In the genomic region with DNA sequence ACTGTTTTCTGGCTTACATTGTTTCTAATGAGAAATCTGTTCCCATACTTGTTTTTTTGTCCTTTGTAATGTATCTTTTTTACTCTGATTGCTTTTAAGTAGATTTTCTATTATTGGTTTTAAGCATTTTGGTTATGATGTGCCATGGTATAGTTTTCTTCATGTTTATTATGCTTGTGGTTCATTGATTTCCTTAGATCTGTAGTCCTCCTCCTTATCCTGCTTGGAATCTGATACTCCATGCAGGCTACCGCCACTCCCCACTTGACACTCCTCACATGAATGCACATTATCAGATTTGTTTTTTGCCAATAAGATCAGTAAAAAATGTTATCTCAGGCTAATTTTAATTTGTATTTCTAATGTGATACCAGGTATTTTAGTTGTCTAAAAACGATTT, we compare ENCODE assay signal across 17 cellular contexts.
"Had no signal": no experiment of that assay in that cellular context is flagged by ENCODE, and none has a peak within 500 bp of the region (broad histone marks: within the 10 kb centered on the region; RNA-seq: fewer than 3 reads in every experiment).

No MANE protein-coding gene starts in this region.

- H3K27ac Mint-ChIP-seq: natural killer cell treated with Interleukin-12 subunit alpha and Interleukin-12 subunit beta and Interleukin-15 and Interleukin-18, amount 100 ng/mL, for 72 hours had no signal

- DNase-seq: activated CD4-positive, alpha-beta T cell treated with anti-CD3 and anti-CD28 coated beads for 1 hour; activated effector memory CD4-positive, alpha-beta T cell treated with anti-CD3 and anti-CD28 coated beads, Interleukin-2, amount 50 U/mL, for 16 hours; activated naive CD4-positive, alpha-beta T cell treated with anti-CD3 and anti-CD28 coated beads, Interleukin-2, amount 10 ng/mL, durations not matched to agents 7 days and 5 days; activated T-cell treated with anti-CD3 and anti-CD28 coated beads, Interleukin-2, amount 50 U/mL, for 48 hours; anterior cingulate cortex; body of pancreas; heart left ventricle; pancreas; right cardiac atrium; stimulated activated CD4-positive, alpha-beta T cell treated with anti-CD3 and anti-CD28 coated beads, Interleukin-12 subunit alpha, Interleukin-12 subunit beta, amount 100 ng/mL, for 4 hours; stimulated activated CD4-positive, alpha-beta T cell treated with anti-CD3 and anti-CD28 coated beads, Interleukin-4, amount 100 ng/mL, for 4 hours; stimulated activated naive CD8-positive, alpha-beta T cell treated with anti-CD3 and anti-CD28 coated beads, Interleukin-15, Interleukin-2, amounts not matched to agents 100 U/mL and 50 U/mL, for 24 hours; upper lobe of left lung had no signal

- H3K27ac ChIP-seq: body of pancreas, epithelial cell of prostate, heart left ventricle, neutrophil, pancreas, upper lobe of left lung, VCaP had no signal

- H3K36me3 Mint-ChIP-seq: activated naive CD4-positive, alpha-beta T cell treated with anti-CD3 and anti-CD28 coated beads, Interleukin-2, amount 10 ng/mL, durations not matched to agents 7 days and 5 days; natural killer cell treated with Interleukin-12 subunit alpha and Interleukin-12 subunit beta and Interleukin-15 and Interleukin-18, amount 100 ng/mL, for 72 hours had no signal

- H3K9me3 ChIP-seq: body of pancreas, heart left ventricle, neutrophil, pancreas, upper lobe of left lung had no signal

- H3K4me1 ChIP-seq: body of pancreas, heart left ventricle, pancreas, upper lobe of left lung had no signal

- H3K27me3 Mint-ChIP-seq: activated naive CD4-positive, alpha-beta T cell treated with anti-CD3 and anti-CD28 coated beads, Interleukin-2, amount 10 ng/mL, durations not matched to agents 7 days and 5 days; natural killer cell treated with Interleukin-12 subunit alpha and Interleukin-12 subunit beta and Interleukin-15 and Interleukin-18, amount 100 ng/mL, for 72 hours had no signal

- H3K27me3 ChIP-seq: body of pancreas, heart left ventricle, neutrophil, pancreas, upper lobe of left lung had no signal

- H3K36me3 ChIP-seq: neutrophil, pancreas had no signal

- H3K4me3 ChIP-seq: body of pancreas, heart left ventricle, pancreas, upper lobe of left lung had no signal

- H3K4me3 Mint-ChIP-seq: activated naive CD4-positive, alpha-beta T cell treated with anti-CD3 and anti-CD28 coated beads, Interleukin-2, amount 10 ng/mL, durations not matched to agents 7 days and 5 days; natural killer cell treated with Interleukin-12 subunit alpha and Interleukin-12 subunit beta and Interleukin-15 and Interleukin-18, amount 100 ng/mL, for 72 hours had no signal

- H3K9me3 Mint-ChIP-seq: activated naive CD4-positive, alpha-beta T cell treated with anti-CD3 and anti-CD28 coated beads, Interleukin-2, amount 10 ng/mL, durations not matched to agents 7 days and 5 days; natural killer cell treated with Interleukin-12 subunit alpha and Interleukin-12 subunit beta and Interleukin-15 and Interleukin-18, amount 100 ng/mL, for 72 hours had no signal
